ENCODE assay signal across 8 cellular contexts in the genomic region with DNA sequence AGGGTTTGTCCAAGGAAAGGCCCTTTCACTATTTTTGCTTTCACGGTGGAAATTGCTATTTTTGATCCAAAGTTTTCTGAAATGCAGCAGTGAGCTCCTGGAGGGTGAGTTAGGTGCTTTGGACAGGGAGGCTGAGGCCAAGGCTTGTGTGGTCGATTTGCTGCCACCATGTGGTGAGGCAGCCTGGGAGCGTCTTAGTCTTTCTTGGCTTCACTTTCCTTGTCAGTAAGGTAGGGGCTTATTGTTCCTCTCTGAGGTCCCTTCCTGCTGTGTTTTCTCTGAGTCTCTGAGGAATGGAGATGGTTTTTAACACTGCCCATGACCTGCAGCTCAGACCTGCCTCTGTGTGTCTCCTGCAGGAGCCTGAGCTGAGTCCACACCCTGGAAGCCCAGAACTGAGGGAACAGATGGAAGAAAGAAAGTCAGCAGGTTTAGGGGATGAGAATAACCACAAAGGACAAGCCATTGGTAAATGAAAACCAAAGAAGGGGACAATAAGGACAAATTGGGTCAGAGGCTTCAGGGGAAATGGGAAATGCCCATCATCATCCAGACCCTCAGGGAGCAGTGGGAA. TPM values are rescaled to one million over a fixed set of nuclear protein-coding genes. Genes with fewer than 3 reads are reported as not detected.
DNase-seq lines count a peak whose midpoint lies in the region; ATAC-seq, FAIRE-seq and TF ChIP-seq lines count a peak whose summit lies in the region.

No MANE protein-coding gene starts in this region.

- DNase-seq in Right ventricle myocardium superior (peak; percentile 63), left cardiac atrium (no peak), NCI-H82 treated with DMSO at 0.1 percent for 48 hours (lab: John Stamatoyannopoulos, UW; ENCODE audit: unreplicated experiment) (peak; percentile 32), astrocyte of the cerebellum (ENCODE audit: low read depth) (no peak), lung microvascular endothelial cell (ENCODE audit: low read depth in 2 of 2) (peak; percentile 43 to 64), H54 (ENCODE audit: insufficient read length, low spot score) (no peak)

- intact Hi-C loops in Right ventricle myocardium superior (cut with DNase I) (no loop called here), left cardiac atrium (cut with DNase I) (no loop called here)

- no peak overlapping the region for H3K4me3 ChIP-seq in astrocyte of the cerebellum (ENCODE audit: low read depth, low read length)

- in situ Hi-C loops in astrocyte of the cerebellum (cut with HindIII; ENCODE audit: low sequenced_read_pairs) = no loop called here

- FAIRE-seq in H54 (lab: Jason Lieb, UNC) = no peak

- peak; percentile 81 for TF ChIP-seq CTCF in astrocyte of the cerebellum (IDR thresholded peaks at IDR 0.05; ENCODE audit: low read depth, low read length, missing control alignments)

- no peak for TF ChIP-seq POLR2A in H54 (IDR thresholded peaks at IDR 0.05; ENCODE audit: low read depth, low read length)

- ATAC-seq in Right ventricle myocardium superior (ENCODE audit: poor library complexity) (peak; percentile 66), left cardiac atrium (no peak), GM19023 (IDR thresholded peaks at IDR 0.05; ENCODE audit: unreplicated experiment) (no peak), HG03521 (IDR thresholded peaks at IDR 0.05; ENCODE audit: unreplicated experiment) (no peak)

RNA-seq across cellular contexts. Expression of a gene that starts 20.1 kb away (rescaled TPM):
- total RNA-seq in Right ventricle myocardium superior = 230 TPM
- 100 to 1,000 TPM; 313 to 335 TPM for total RNA-seq in left cardiac atrium
- total RNA-seq in lung microvascular endothelial cell = 127 and 147 TPM in 2 replicates

RNA-seq across cellular contexts. Expression of a gene that starts 23.1 kb away (rescaled TPM):
- total RNA-seq in Right ventricle myocardium superior = 64.5 TPM
- 100 to 1,000 TPM; 178 to 195 TPM for total RNA-seq in left cardiac atrium
- total RNA-seq in lung microvascular endothelial cell = 4.8 and 18.7 TPM in 2 replicates

Comparison
In these comparisons a context has a peak if more than half of its experiments do, and no peak if none do; other contexts are left out.
1. DNase-seq: peak in Right ventricle myocardium superior (single experiment), NCI-H82 treated with DMSO at 0.1 percent for 48 hours (single experiment) and lung microvascular endothelial cell (2 of 2); none in left cardiac atrium (single experiment), astrocyte of the cerebellum (single experiment) and H54 (single experiment).